Comparison of ENCODE assay signal across 18 cellular contexts in the genomic region with DNA sequence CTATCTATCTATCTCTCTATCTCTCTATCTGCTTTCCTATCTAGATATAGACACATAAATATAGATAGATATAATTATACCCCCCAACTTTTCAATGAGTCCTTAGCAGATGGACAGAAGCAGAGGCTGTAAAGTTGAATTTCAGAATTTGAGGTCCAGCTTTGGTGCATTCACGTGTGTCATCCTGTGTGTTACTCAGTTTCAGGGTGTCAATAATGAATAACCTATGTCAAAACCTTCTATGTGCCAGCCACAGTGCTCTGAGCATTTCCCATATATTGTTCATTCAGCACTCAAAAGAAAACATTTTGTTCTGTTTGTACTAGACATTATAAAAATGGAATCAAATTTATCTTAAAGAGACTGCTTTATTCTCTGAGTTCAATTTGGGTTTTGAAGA.
A peak's percentile ranks its signal among the peaks of the same experiment; 100 is the strongest.
DNase-seq lines count a peak whose midpoint lies in the region; ATAC-seq and TF ChIP-seq lines count a peak whose summit lies in the region.
"Had no signal": no experiment of that assay in that cellular context is flagged by ENCODE, and none has a peak within 500 bp of the region (broad histone marks: within the 10 kb centered on the region; RNA-seq: fewer than 3 reads in every experiment).

No MANE protein-coding gene starts in this region.

- ATAC-seq in GM18873 (IDR thresholded peaks at IDR 0.05; ENCODE audit: low FRiP score, unreplicated experiment) (peak; percentile 56), GM21786 (IDR thresholded peaks at IDR 0.05; ENCODE audit: unreplicated experiment) (peak; percentile 48), HG03342 (IDR thresholded peaks at IDR 0.05; ENCODE audit: unreplicated experiment) (peak; percentile 28)
- ATAC-seq: foreskin keratinocyte, left lobe of liver, mucosa of descending colon, right cardiac atrium, T-cell had no signal

- no peaks in the 10 kb centered on the region for H3K9me3 ChIP-seq in smooth muscle cell (replicated peaks; ENCODE audit: low read depth)
- H3K9me3 ChIP-seq: mucosa of descending colon had no signal

- H4K20me1 ChIP-seq in smooth muscle cell (ENCODE audit: low read depth), result no peaks in the 10 kb centered on the region

- no peak for TF ChIP-seq CTCF in osteocyte (IDR thresholded peaks at IDR 0.05)
- TF ChIP-seq CTCF in smooth muscle cell (IDR thresholded peaks at IDR 0.05; ENCODE audit: borderline replicate concordance, insufficient read depth, poor library complexity, severe bottlenecking), result no peak

- no peak overlapping the region for H2AFZ ChIP-seq in smooth muscle cell (ENCODE audit: low read depth)

- H3K27me3 ChIP-seq in smooth muscle cell (ENCODE audit: low read depth), result no peaks in the 10 kb centered on the region
- H3K27me3 ChIP-seq: foreskin keratinocyte had no signal

- H3K4me3 Mint-ChIP-seq in osteocyte (ENCODE audit: unreplicated experiment), result no peak overlapping the region
- H3K4me3 Mint-ChIP-seq: T-cell had no signal

- no peaks in the 10 kb centered on the region for H3K79me2 ChIP-seq in smooth muscle cell (ENCODE audit: low read depth)

- H3K9ac ChIP-seq in smooth muscle cell (ENCODE audit: low read depth), result no peak overlapping the region

- H3K27me3 Mint-ChIP-seq in osteocyte (ENCODE audit: unreplicated experiment), result no peaks in the 10 kb centered on the region
- H3K27me3 Mint-ChIP-seq: T-cell had no signal

- H3K9me3 Mint-ChIP-seq in osteocyte (ENCODE audit: unreplicated experiment), result peaks cover 8% of the 10 kb centered on the region

- H3K36me3 Mint-ChIP-seq in osteocyte (ENCODE audit: unreplicated experiment), result peaks cover 4% of the 10 kb centered on the region
- H3K36me3 Mint-ChIP-seq: T-cell had no signal

- H3K27ac ChIP-seq in smooth muscle cell (ENCODE audit: low read depth), result no peak overlapping the region
- H3K27ac ChIP-seq: foreskin keratinocyte, VCaP had no signal

- peak overlapping the region; percentile 91 for H3K27ac Mint-ChIP-seq in osteocyte (ENCODE audit: unreplicated experiment)
- H3K27ac Mint-ChIP-seq: T-cell had no signal

- no peaks in the 10 kb centered on the region for H3K4me1 ChIP-seq in smooth muscle cell (ENCODE audit: low read depth)

- no peak overlapping the region for H3K4me2 ChIP-seq in smooth muscle cell

- no peak for DNase-seq in osteocyte (ENCODE audit: extremely low spot score, unreplicated experiment)
- no peak for DNase-seq in smooth muscle cell (lab: John Stamatoyannopoulos, UW; ENCODE audit: unreplicated experiment)
- DNase-seq in activated T-cell treated with anti-CD3 and anti-CD28 coated beads for 4 hours, result no peak
- DNase-seq in NCI-H1105 treated with DMSO at 0.1 percent for 48 hours (lab: John Stamatoyannopoulos, UW), result no peak
- no peak for DNase-seq in DMS79 treated with DMSO at 0.1 percent for 48 hours (lab: John Stamatoyannopoulos, UW)
- DNase-seq: activated CD8-positive, alpha-beta memory T cell treated with anti-CD3 and anti-CD28 coated beads for 24 hours; foreskin keratinocyte; HCEC 1CT; mucosa of descending colon; NCI-H1436; right cardiac atrium; stimulated activated CD4-positive, alpha-beta T cell treated with anti-CD3 and anti-CD28 coated beads, Interleukin-2, amount 100 ng/mL, for 24 hours; T-cell had no signal

- 93% methylated on average over 1 of the region's 1 CpG for WGBS in smooth muscle cell (ENCODE audit: low lambda C conversion rate)

- no peak overlapping the region for H3K4me3 ChIP-seq in smooth muscle cell
- H3K4me3 ChIP-seq: mucosa of descending colon had no signal

- H3K36me3 ChIP-seq in smooth muscle cell (ENCODE audit: low read depth), result no peaks in the 10 kb centered on the region

- H3K4me1 Mint-ChIP-seq in osteocyte (ENCODE audit: unreplicated experiment), result peaks cover 88% of the 10 kb centered on the region
- H3K4me1 Mint-ChIP-seq: T-cell had no signal

- no peaks in the 10 kb centered on the region for H3F3A ChIP-seq in smooth muscle cell (ENCODE audit: low read depth)
